In the genomic region with DNA sequence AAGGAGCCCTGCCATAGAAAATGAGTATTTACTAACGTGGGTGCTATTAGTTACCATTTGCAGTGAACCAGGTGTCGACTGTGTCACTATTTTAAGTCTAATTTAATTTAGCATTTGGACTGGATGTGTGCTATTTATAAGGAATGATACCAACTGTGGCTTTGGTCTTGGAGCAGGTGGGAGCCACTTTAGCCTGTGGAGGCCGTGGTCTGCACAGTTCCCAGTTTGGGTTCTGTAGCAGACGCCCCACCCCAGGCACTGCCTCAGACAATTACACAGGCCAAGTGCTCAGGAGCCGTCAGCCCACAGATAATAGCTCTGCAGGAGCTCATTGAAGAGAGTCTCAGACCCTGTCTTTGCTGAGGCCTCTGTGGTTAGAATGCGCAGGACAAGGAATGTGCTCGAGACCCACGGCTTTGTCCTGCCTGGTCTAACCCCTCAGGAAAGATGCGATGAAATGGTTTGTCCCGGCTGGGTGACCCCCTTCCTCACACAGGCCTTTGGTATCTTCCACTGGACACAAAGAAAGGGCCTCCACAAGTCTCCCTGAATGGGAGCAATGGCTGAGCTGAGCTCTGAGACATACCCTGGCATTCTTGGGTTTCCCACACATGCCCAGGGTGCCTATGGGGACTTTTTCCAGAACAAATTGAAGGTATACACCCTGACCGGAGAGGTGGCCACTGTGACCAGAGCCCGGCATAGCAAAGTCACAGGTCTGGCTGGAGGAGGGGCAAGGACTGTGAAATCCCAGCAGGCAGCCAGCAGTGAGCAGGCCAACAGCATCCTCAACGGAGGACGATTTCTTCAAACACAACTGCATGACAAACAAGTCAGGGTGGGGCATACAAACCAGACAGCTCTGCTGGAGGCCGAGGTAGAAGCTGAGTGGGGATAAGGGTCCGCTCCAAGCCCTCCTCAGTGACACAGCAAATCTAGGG, we compare ENCODE assay signal across 13 cellular contexts.
DNase-seq lines count a peak whose midpoint lies in the region; ATAC-seq and TF ChIP-seq lines count a peak whose summit lies in the region.
"Had no signal": no experiment of that assay in that cellular context is flagged by ENCODE, and none has a peak within 500 bp of the region (broad histone marks: within the 10 kb centered on the region; RNA-seq: fewer than 3 reads in every experiment).

No MANE protein-coding gene starts in this region.

- no peak for TF ChIP-seq POLR2A in esophagus squamous epithelium (IDR thresholded peaks at IDR 0.05)
- no peak for TF ChIP-seq POLR2A in vagina (IDR thresholded peaks at IDR 0.05)

- H2BK12ac ChIP-seq in mesenchymal stem cell (ENCODE audit: low read length in 2 of 2) = no peak overlapping the region

- no peak overlapping the region for H3K4me2 ChIP-seq in mesenchymal stem cell (ENCODE audit: low read length, poor library complexity, severe bottlenecking)

- no peak overlapping the region for H2BK5ac ChIP-seq in mesenchymal stem cell (ENCODE audit: low read depth, low read length, poor library complexity, severe bottlenecking)

- no peak overlapping the region for H2AK5ac ChIP-seq in mesenchymal stem cell (ENCODE audit: low read length, severe bottlenecking)

- H2BK15ac ChIP-seq in mesenchymal stem cell (ENCODE audit: low read depth, poor library complexity, severe bottlenecking) = no peak overlapping the region

- no peak overlapping the region for H3K23ac ChIP-seq in mesenchymal stem cell (ENCODE audit: low read length in 2 of 2)

- no peak overlapping the region for H3K27ac ChIP-seq in right atrium auricular region
- H3K27ac ChIP-seq in esophagus squamous epithelium = peak overlapping the region in 3 of 4 donors; percentile 14 to 69 (median 33)
- no peak overlapping the region for H3K27ac ChIP-seq in mesenchymal stem cell (ENCODE audit: low read length, poor library complexity, severe bottlenecking)
- peak overlapping the region; percentile 18 for H3K27ac ChIP-seq in vagina
- no peak overlapping the region for H3K27ac ChIP-seq in substantia nigra (ENCODE audit: low read depth, low read length, poor library complexity, severe bottlenecking)
- H3K27ac ChIP-seq: thyroid gland had no signal

- no peak for DNase-seq in Right ventricle myocardium superior
- no peak for DNase-seq in right atrium auricular region (ENCODE audit: low spot score)
- DNase-seq in esophagus squamous epithelium (lab: John Stamatoyannopoulos, UW) = no peak
- DNase-seq in mesenchymal stem cell = no peak
- no peak for DNase-seq in vagina (ENCODE audit: extremely low spot score in 2 of 2)
- no peak for DNase-seq in BE2C
- DNase-seq in substantia nigra (lab: John Stamatoyannopoulos, UW) = no peak
- DNase-seq in NCI-H82 treated with DMSO at 0.1 percent for 48 hours (lab: John Stamatoyannopoulos, UW; ENCODE audit: unreplicated experiment) = no peak
- DNase-seq: activated CD4-positive, alpha-beta T cell treated with anti-CD3 and anti-CD28 coated beads, Interleukin-2, amount 10 ng/mL, durations not matched to agents 24 days and 14 days; activated T-cell treated with anti-CD3 and anti-CD28 coated beads, Interleukin-2, amount 50 U/mL, for 4 hours; dermis blood vessel endothelial cell; occipital lobe had no signal

- H3K9me3 ChIP-seq in right atrium auricular region (peaks cover 0 to 20% of the 10 kb centered on the region in 2 donors), esophagus squamous epithelium (peaks cover 0 to 15% (median 14%) of the 10 kb centered on the region in 3 donors), mesenchymal stem cell (ENCODE audit: control insufficient read depth, low read length) (peaks cover 55% of the 10 kb centered on the region), vagina (no peaks in the 10 kb centered on the region), BE2C (no peaks in the 10 kb centered on the region)
- H3K9me3 ChIP-seq: thyroid gland had no signal

- no peak overlapping the region for H3K4ac ChIP-seq in mesenchymal stem cell (ENCODE audit: low read depth in 1 of 2, low read length in 2 of 2)

- no peak overlapping the region for H4K91ac ChIP-seq in mesenchymal stem cell (ENCODE audit: low read length)

- ATAC-seq in Right ventricle myocardium superior (ENCODE audit: poor library complexity) = peak; percentile 43
- ATAC-seq: activated T-cell treated with anti-CD3 and anti-CD28 coated beads, Interleukin-2, amount 50 U/mL, for 4 hours had no signal

- no peak overlapping the region for H2BK120ac ChIP-seq in mesenchymal stem cell (ENCODE audit: low read depth, low read length)

- H3K4me3 ChIP-seq in right atrium auricular region (no peak overlapping the region), esophagus squamous epithelium (no peak overlapping the region), mesenchymal stem cell (ENCODE audit: insufficient read depth in 1 of 2, low read depth in 1 of 2, low read length in 2 of 2) (no peak overlapping the region), vagina (no peak overlapping the region), BE2C (ENCODE audit: low read depth, low read length) (no peak overlapping the region)
- H3K4me3 ChIP-seq: thyroid gland had no signal

- H3K27me3 ChIP-seq in right atrium auricular region (no peaks in the 10 kb centered on the region), esophagus squamous epithelium (no peaks in the 10 kb centered on the region), mesenchymal stem cell (ENCODE audit: control insufficient read depth in 1 of 2, insufficient read depth in 1 of 2, low read length in 2 of 2) (no peaks in the 10 kb centered on the region), vagina (no peaks in the 10 kb centered on the region), BE2C (no peaks in the 10 kb centered on the region)
- H3K27me3 ChIP-seq: thyroid gland had no signal

- H3K9ac ChIP-seq in mesenchymal stem cell (ENCODE audit: low read length) = no peak overlapping the region

- H3K79me1 ChIP-seq in mesenchymal stem cell (replicated peaks; ENCODE audit: low read length, poor library complexity, severe bottlenecking) = no peaks in the 10 kb centered on the region

- H3K36me3 ChIP-seq in right atrium auricular region = no peaks in the 10 kb centered on the region
- no peaks in the 10 kb centered on the region for H3K36me3 ChIP-seq in esophagus squamous epithelium
- no peaks in the 10 kb centered on the region for H3K36me3 ChIP-seq in mesenchymal stem cell (ENCODE audit: control insufficient read depth in 1 of 2, insufficient read depth in 2 of 2, low read depth in 1 of 2, low read length in 2 of 2)
- H3K36me3 ChIP-seq in vagina = no peaks in the 10 kb centered on the region
- no peaks in the 10 kb centered on the region for H3K36me3 ChIP-seq in BE2C
- H3K36me3 ChIP-seq: thyroid gland had no signal

- WGBS in esophagus squamous epithelium, 2 donors = 76 to 94% methylated on average over 4 to 7 of the region's 16 CpGs
- 72% methylated on average over 16 of the region's 16 CpGs for WGBS in mesenchymal stem cell

- H3K14ac ChIP-seq in mesenchymal stem cell (ENCODE audit: low read length in 2 of 2) = no peak overlapping the region

- no peak overlapping the region for H3K18ac ChIP-seq in mesenchymal stem cell (ENCODE audit: low read depth in 1 of 2, low read length in 2 of 2)

- intact Hi-C loops in Right ventricle myocardium superior (cut with DNase I) (no loop called here), esophagus squamous epithelium (cut with DNase I) (no loop called here), vagina (cut with DNase I) (loop anchor here (10.0 kb wide), 1 partner anchor 893 kb away; no protein-coding TSS in a partner anchor)

- H3K4me1 ChIP-seq in right atrium auricular region (peaks cover 0 to 11% of the 10 kb centered on the region in 2 donors), esophagus squamous epithelium (peaks cover 0 to 19% (median 0%) of the 10 kb centered on the region in 3 donors), mesenchymal stem cell (ENCODE audit: control insufficient read depth, insufficient read depth, low read depth, low read length) (no peaks in the 10 kb centered on the region), vagina (peaks cover 18% of the 10 kb centered on the region), BE2C (no peaks in the 10 kb centered on the region)
- H3K4me1 ChIP-seq: thyroid gland had no signal

- TF ChIP-seq CTCF in right atrium auricular region (IDR thresholded peaks at IDR 0.05) (no peak), esophagus squamous epithelium (IDR thresholded peaks at IDR 0.05) (no peak), vagina (IDR thresholded peaks at IDR 0.05) (no peak), BE2C (IDR thresholded peaks at IDR 0.05; ENCODE audit: low read depth, low read length) (no peak)

- H4K8ac ChIP-seq in mesenchymal stem cell (ENCODE audit: low read length) = peak overlapping the region; percentile 1

- no peak overlapping the region for H2AFZ ChIP-seq in mesenchymal stem cell (ENCODE audit: low read depth, low read length)

Comparison
In these comparisons a context has a peak if more than half of its experiments do, and no peak if none do; other contexts are left out.
1. H3K27ac ChIP-seq: peak in esophagus squamous epithelium (3 of 4) and vagina (single experiment); none in right atrium auricular region (0 of 2), mesenchymal stem cell (single experiment) and substantia nigra (single experiment).